9 cellular contexts compared by ENCODE assay signal in genomic region chr20:58236612-58237317, GRCh38. TPM values are rescaled to one million over a fixed set of nuclear protein-coding genes. Genes with fewer than 3 reads are reported as not detected.
DNase-seq lines count a peak whose midpoint lies in the region; ATAC-seq lines count a peak whose summit lies in the region.
"Had no signal": no experiment of that assay in that cellular context is flagged by ENCODE, and none has a peak within 500 bp of the region (broad histone marks: within the 10 kb centered on the region; RNA-seq: fewer than 3 reads in every experiment).

No MANE protein-coding gene starts in this region.

- no peaks in the 10 kb centered on the region for H3K36me3 ChIP-seq in endocrine pancreas (ENCODE audit: control insufficient read depth, insufficient read depth, low read length)

- no peaks in the 10 kb centered on the region for H3K27me3 ChIP-seq in endocrine pancreas (ENCODE audit: control insufficient read depth, insufficient read depth, low read length)

- peak; percentile 77 for DNase-seq in Ammon's horn (ENCODE audit: low spot score)
- DNase-seq in NCI-H82 treated with DMSO at 0.1 percent for 48 hours (lab: John Stamatoyannopoulos, UW; ENCODE audit: unreplicated experiment) = peak; percentile 54
- peak; percentile 68 to 77 for DNase-seq in activated CD8-positive, alpha-beta memory T cell treated with anti-CD3 and anti-CD28 coated beads for 4 hours (ENCODE audit: low read depth in 2 of 2)
- DNase-seq in mesenteric fat pad (ENCODE audit: low spot score) = peak; percentile 93
- DNase-seq in stimulated activated CD8-positive, alpha-beta memory T cell treated with anti-CD3 and anti-CD28 coated beads, Interleukin-12 subunit alpha, Interleukin-12 subunit beta, amount 100 ng/mL, for 4 hours (ENCODE audit: low read depth) = peak; percentile 75

- H3K9me3 ChIP-seq in endocrine pancreas (ENCODE audit: control insufficient read depth, low read length) = no peaks in the 10 kb centered on the region

- H3K4me3 ChIP-seq in endocrine pancreas (ENCODE audit: control insufficient read depth, insufficient read depth, low read length) = peak overlapping the region; percentile 60

- ATAC-seq in GM19023 (IDR thresholded peaks at IDR 0.05; ENCODE audit: unreplicated experiment) = peak; percentile 81
- peak; percentile 82 for ATAC-seq in HG03442 (IDR thresholded peaks at IDR 0.05; ENCODE audit: unreplicated experiment)

- H3K9ac ChIP-seq in endocrine pancreas (ENCODE audit: control insufficient read depth, insufficient read depth, low read length) = peak overlapping the region; percentile 22

- no peaks in the 10 kb centered on the region for H3K4me1 ChIP-seq in endocrine pancreas (ENCODE audit: control insufficient read depth, insufficient read depth, low read length)

RNA-seq across cellular contexts. Expression of gene ANKRD60, which starts 8.3 kb away (rescaled TPM):
- total RNA-seq in mesenteric fat pad = not detected
- total RNA-seq: T-helper 1 cell treated with Interleukin-12 subunit alpha and Interleukin-12 subunit beta and Interleukin-4 antibody, amounts not matched to agents 30 ng/mL and 1 ng/mL, for 36 hours had no signal

Comparison
In these comparisons a context has a peak if more than half of its experiments do, and no peak if none do; other contexts are left out.
1. Peak in every context shown above with its lines: DNase-seq, ATAC-seq and H3K4me3 ChIP-seq.